Comparison of ENCODE assay signal across 8 cellular contexts in the genomic region with DNA sequence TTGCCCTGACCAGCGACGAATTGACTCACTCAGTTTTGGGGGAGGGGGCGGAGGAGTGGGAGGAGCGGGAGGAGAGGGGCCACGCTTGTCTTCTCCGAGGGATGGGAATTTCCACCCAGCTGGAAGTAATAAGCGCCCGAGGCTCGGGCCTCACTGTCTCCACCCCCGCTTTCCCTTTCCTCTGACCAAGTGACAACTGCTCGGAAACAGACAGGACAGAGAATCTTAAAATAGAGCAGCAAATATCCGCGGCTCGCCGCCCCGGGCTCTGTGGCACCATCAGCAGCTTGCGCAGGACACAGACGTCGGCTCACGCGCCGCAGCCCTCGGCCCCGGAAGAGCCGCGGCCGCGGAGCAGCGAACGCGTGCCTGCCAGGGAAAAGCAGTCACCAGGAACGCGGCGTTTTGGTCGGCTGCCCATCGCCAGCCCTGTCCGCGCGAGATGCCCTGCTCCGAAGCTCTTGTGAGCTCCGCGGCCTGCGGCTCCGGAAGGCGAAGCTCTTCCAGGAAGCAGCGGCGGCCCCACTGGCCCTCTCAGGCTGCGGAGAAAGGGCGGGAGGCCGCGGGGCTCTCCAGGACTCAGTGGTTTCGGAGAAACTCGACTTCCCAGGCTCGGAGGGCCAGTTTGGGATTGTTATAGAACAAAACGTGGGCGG. TPM values are rescaled to one million over a fixed set of nuclear protein-coding genes. Genes with fewer than 3 reads are reported as not detected.
DNase-seq lines count a peak whose midpoint lies in the region; ATAC-seq and TF ChIP-seq lines count a peak whose summit lies in the region.

No MANE protein-coding gene starts in this region.

- no peak overlapping the region for H3K27ac ChIP-seq in Panc1 (ENCODE audit: low read length)
- peak overlapping the region; percentile 92 to 97 for H3K27ac ChIP-seq in thoracic aorta

- peaks cover 4% of the 10 kb centered on the region for H3K36me3 Mint-ChIP-seq in nephron (ENCODE audit: low read depth)

- intact Hi-C loops in Panc1 (cut with micrococcal nuclease; ENCODE audit: unreplicated experiment): no loop called here

- H3K4me1 ChIP-seq in Panc1 (ENCODE audit: control insufficient read depth, insufficient read depth, low read length) (no peaks in the 10 kb centered on the region; the same call in 1 of the 2 replicates), thoracic aorta (ENCODE audit: control insufficient read depth in 1 of 2, low read depth in 2 of 2) (peaks cover 23 to 40% of the 10 kb centered on the region in 2 donors)

- peak; percentile 52 for ATAC-seq in GM19035 (IDR thresholded peaks at IDR 0.05; ENCODE audit: unreplicated experiment)
- ATAC-seq in HG03439 (IDR thresholded peaks at IDR 0.05; ENCODE audit: unreplicated experiment): peak; percentile 42
- peak; percentile 72 for ATAC-seq in Panc1
- ATAC-seq in thoracic aorta (ENCODE audit: insufficient number of reproducible peaks, low FRiP score, low read depth): peak; percentile 67

- POLR2A ChIA-PET in Panc1 (lab: Charles Lee): no interaction called here

- peak overlapping the region; percentile 82 to 84 (median 83) for H3K4me3 Mint-ChIP-seq in nephron

- CTCF ChIA-PET in Panc1 (lab: Charles Lee): no interaction called here

- peaks cover 20% of the 10 kb centered on the region for H3K27me3 Mint-ChIP-seq in nephron (ENCODE audit: low read depth)

- H3K4me1 Mint-ChIP-seq in nephron: peaks cover 82% of the 10 kb centered on the region

- peak overlapping the region; percentile 94 to 96 (median 94) for H3K27ac Mint-ChIP-seq in nephron

- no TSS peak for BruUV-seq in Panc1 (replicated peaks; lab: Mats Ljungman, UMichigan)

- in situ Hi-C loops in Panc1 (cut with HindIII; ENCODE audit: low pct_unique_long_range_greater_than_20kb, low sequenced_read_pairs): no loop called here

- H3K4me3 ChIP-seq in Panc1 (ENCODE audit: low read depth in 2 of 2, low read length in 2 of 2) (peak overlapping the region; percentile 32 to 43), thoracic aorta (peak overlapping the region; percentile 71)

- H3K9me3 Mint-ChIP-seq in nephron: peaks cover 3% of the 10 kb centered on the region

- H3K9me3 ChIP-seq in Panc1 (ENCODE audit: control insufficient read depth, insufficient read depth, low read depth, low read length) (no peaks in the 10 kb centered on the region), thoracic aorta (no peaks in the 10 kb centered on the region)

- peak; percentile 72 for DNase-seq in Ammon's horn (ENCODE audit: low spot score)
- no peak for DNase-seq in Panc1 (ENCODE audit: low read depth, low spot score)
- peak; percentile 83 for DNase-seq in activated effector memory CD4-positive, alpha-beta T cell treated with anti-CD3 and anti-CD28 coated beads, Interleukin-2, amount 50 U/mL, for 16 hours
- peak; percentile 86 for DNase-seq in fibroblast of the conjunctiva (ENCODE audit: low read depth)
- peak; percentile 58 for DNase-seq in thoracic aorta (ENCODE audit: low spot score)

- TF ChIP-seq CTCF in Panc1 (IDR thresholded peaks at IDR 0.05) (no peak), nephron (IDR thresholded peaks at IDR 0.05; ENCODE audit: unreplicated experiment in 3 of 3) (no peak), thoracic aorta (IDR thresholded peaks at IDR 0.05) (no peak)

- H3K27me3 ChIP-seq in Panc1 (ENCODE audit: control insufficient read depth, insufficient read depth, low read length): peaks cover 16% of the 10 kb centered on the region
- H3K27me3 ChIP-seq in thoracic aorta (replicated peaks; ENCODE audit: insufficient read depth): no peaks in the 10 kb centered on the region

- H3K36me3 ChIP-seq in Panc1 (ENCODE audit: control insufficient read depth, insufficient read depth, low read length) (no peaks in the 10 kb centered on the region), thoracic aorta (no peaks in the 10 kb centered on the region)

RNA-seq across cellular contexts. Expression of a gene that starts 10.7 kb away (rescaled TPM):
- total RNA-seq in Panc1 (2021; ENCODE audit: unreplicated experiment) (0.23 TPM), thoracic aorta (10 to 100 TPM in 1 of 2 donors, 1 to 10 TPM in 1; 8.8 to 15.2 TPM)
- 0.42 TPM for polyA plus RNA-seq in Panc1 (2012; ENCODE audit: insufficient read length)

RNA-seq across cellular contexts. Expression of a gene that starts 25.9 kb away (rescaled TPM):
- total RNA-seq in Panc1 (2021; ENCODE audit: unreplicated experiment) (1.2 TPM), thoracic aorta (10 to 100 TPM in 1 of 2 donors, 1 to 10 TPM in 1; 5.9 to 11.2 TPM)
- 0.53 TPM for polyA plus RNA-seq in Panc1 (2012; ENCODE audit: insufficient read length)
